Comparison of ENCODE assay signal across 2 cellular contexts in genomic region chr10:77597560-77597959, GRCh38.
TF ChIP-seq lines count a peak whose summit lies in the region.

No MANE protein-coding gene starts in this region.

TF ChIP-seq in IMR-90, 13 proteins besides CTCF, POLR2A, EP300 and RAD21:
- TF ChIP-seq FOS (IDR thresholded peaks at IDR 0.05; ENCODE audit: low read depth, low read length) (no peak), CEBPB (IDR thresholded peaks at IDR 0.05; ENCODE audit: low read depth, low read length) (no peak), MXI1 (IDR thresholded peaks at IDR 0.05; ENCODE audit: borderline replicate concordance, low read depth, low read length) (no peak), MAZ (IDR thresholded peaks at IDR 0.05; ENCODE audit: borderline replicate concordance, low read depth, low read length) (no peak), RFX5 (IDR thresholded peaks at IDR 0.05; ENCODE audit: low read depth, low read length) (no peak), ELK1 (IDR thresholded peaks at IDR 0.05; ENCODE audit: borderline replicate concordance, low read depth, low read length) (no peak), USF2 (IDR thresholded peaks at IDR 0.05; ENCODE audit: low read depth, low read length) (no peak), BHLHE40 (IDR thresholded peaks at IDR 0.05; ENCODE audit: low read depth, low read length) (no peak), NFE2L2 (IDR thresholded peaks at IDR 0.05; ENCODE audit: low read depth, low read length) (no peak), CHD1 (IDR thresholded peaks at IDR 0.05; ENCODE audit: low read depth, low read length) (no peak), SMC3 (IDR thresholded peaks at IDR 0.05; ENCODE audit: low read depth, low read length) (no peak), MAFK (IDR thresholded peaks at IDR 0.05; ENCODE audit: low read depth, low read length) (no peak), RCOR1 (IDR thresholded peaks at IDR 0.05; ENCODE audit: insufficient replicate concordance, low read length) (no peak)

TF ChIP-seq in H1, 55 proteins besides CTCF, POLR2A, EP300 and RAD21:
- no peak for TF ChIP-seq CTBP2 (IDR thresholded peaks at IDR 0.05; ENCODE audit: borderline replicate concordance, insufficient read depth, insufficient read length, low read length)
- TF ChIP-seq KDM1A (IDR thresholded peaks at IDR 0.05; ENCODE audit: borderline replicate concordance, low read length), result peak; percentile 72; the same call in 1 of the 2 replicates
